ENCODE assay signal across 9 cellular contexts in genomic region chr14:34051966-34052657, GRCh38.
DNase-seq lines count a peak whose midpoint lies in the region; ATAC-seq, FAIRE-seq and TF ChIP-seq lines count a peak whose summit lies in the region.
"Had no signal": no experiment of that assay in that cellular context is flagged by ENCODE, and none has a peak within 500 bp of the region (broad histone marks: within the 10 kb centered on the region; RNA-seq: fewer than 3 reads in every experiment).

No MANE protein-coding gene starts in this region.

- H3K27me3 ChIP-seq in keratinocyte (ENCODE audit: control insufficient read depth, extremely low read depth, insufficient read depth, low read length), result no peaks in the 10 kb centered on the region

- TF ChIP-seq CTCF in keratinocyte (optimal IDR thresholded peaks at IDR 0.05 in 1 of 3, IDR thresholded peaks at IDR 0.05 in 1 of 3, conservative IDR thresholded peaks at IDR 0.05 in 1 of 3; ENCODE audit: extremely low read depth in 1 of 3, insufficient read depth in 2 of 3, low read length in 3 of 3), result no peak

- no peaks in the 10 kb centered on the region for H3K9me1 ChIP-seq in keratinocyte (ENCODE audit: control insufficient read depth, extremely low read depth, insufficient read depth, low read length)

- no peaks in the 10 kb centered on the region for H3K9me3 ChIP-seq in keratinocyte (ENCODE audit: control insufficient read depth, low read depth, low read length)

- H3K4me1 ChIP-seq in keratinocyte (ENCODE audit: control insufficient read depth, extremely low read depth, insufficient read depth, low read length), result peaks cover 30% of the 10 kb centered on the region

- no peak overlapping the region for H3K9ac ChIP-seq in keratinocyte (ENCODE audit: control insufficient read depth, extremely low read depth, insufficient read depth, low read length)

- dilution Hi-C loops in keratinocyte (cut with MboI; ENCODE audit: extremely low pct_ligation_motif_present, low sequenced_read_pairs), result no loop called here

- ATAC-seq in HG02642 (IDR thresholded peaks at IDR 0.05; ENCODE audit: poor library complexity, unreplicated experiment), result peak; percentile 63

- no peaks in the 10 kb centered on the region for H3K36me3 ChIP-seq in keratinocyte (ENCODE audit: control insufficient read depth in 2 of 2, extremely low read depth in 1 of 2, insufficient read depth in 2 of 2, low read length in 2 of 2)

- no peaks in the 10 kb centered on the region for H4K20me1 ChIP-seq in keratinocyte (ENCODE audit: control insufficient read depth, extremely low read depth, insufficient read depth, low read length)

- DNase-seq in GM03348 (ENCODE audit: low spot score) (peak; percentile 15), RKO (ENCODE audit: low spot score) (peak; percentile 55), keratinocyte (ENCODE audit: low read depth, low spot score) (peak; percentile 85), GM19238 (ENCODE audit: insufficient read length, low spot score) (no peak), mesenteric fat pad (ENCODE audit: low spot score) (no peak), T-helper 9 cell (no peak)
- no peak for DNase-seq in stimulated activated CD4-positive, alpha-beta T cell treated with anti-CD3 and anti-CD28 coated beads, Interleukin-4, amount 100 ng/mL, for 4 hours

- H3K4me2 ChIP-seq in keratinocyte (ENCODE audit: control insufficient read depth, extremely low read depth, insufficient read depth, low read depth, low read length), result peak overlapping the region; percentile 31

- H3K79me2 ChIP-seq in keratinocyte (ENCODE audit: control insufficient read depth, insufficient read depth, low read length), result no peaks in the 10 kb centered on the region

- H3K27ac ChIP-seq in keratinocyte (ENCODE audit: control insufficient read depth, insufficient read depth, low read length), result peak overlapping the region; percentile 6

- peak; percentile 95 for FAIRE-seq in keratinocyte (lab: Jason Lieb, UNC)

- H2AFZ ChIP-seq in keratinocyte (ENCODE audit: control insufficient read depth, low read length), result no peak overlapping the region

- H3K4me3 ChIP-seq in keratinocyte (ENCODE audit: control insufficient read depth in 2 of 3, extremely low read depth in 1 of 3, insufficient read depth in 2 of 3, low read depth in 1 of 3, low read length in 3 of 3), result no peak overlapping the region
- H3K4me3 ChIP-seq: skin epidermis had no signal

Comparison
In these comparisons a context has a peak if more than half of its experiments do, and no peak if none do; other contexts are left out.
1. DNase-seq: peak in GM03348 (single experiment), RKO (single experiment) and keratinocyte (single experiment); none in stimulated activated CD4-positive, alpha-beta T cell treated with anti-CD3 and anti-CD28 coated beads, Interleukin-4, amount 100 ng/mL, for 4 hours (0 of 2), GM19238 (single experiment), mesenteric fat pad (single experiment) and T-helper 9 cell (single experiment).